Comparison of ENCODE assay signal across 19 cellular contexts in genomic region chr2:128474014-128474961, GRCh38.
DNase-seq lines count a peak whose midpoint lies in the region; ATAC-seq and TF ChIP-seq lines count a peak whose summit lies in the region.
"Had no signal": no experiment of that assay in that cellular context is flagged by ENCODE, and none has a peak within 500 bp of the region (broad histone marks: within the 10 kb centered on the region; RNA-seq: fewer than 3 reads in every experiment).

No MANE protein-coding gene starts in this region.

- H3K4me1 ChIP-seq in GM23248 (ENCODE audit: insufficient read depth) (peaks cover 12% of the 10 kb centered on the region), Loucy (ENCODE audit: insufficient read depth, low read length, poor library complexity, severe bottlenecking) (peaks cover 68% of the 10 kb centered on the region), hepatocyte (ENCODE audit: insufficient read depth) (peaks cover 14% of the 10 kb centered on the region)

- in situ Hi-C loops in GM23248 (cut with MboI) = no loop called here

- H3K4me3 ChIP-seq in GM23248 (peak overlapping the region; percentile 52; the same call in 1 of the 2 replicates), Loucy (ENCODE audit: low read length, poor library complexity, severe bottlenecking) (peak overlapping the region; percentile 68), hepatocyte (no peak overlapping the region), skin epidermis (no peak overlapping the region)
- H3K4me3 ChIP-seq: cardiac muscle cell, transverse colon had no signal

- H3K9me2 ChIP-seq in GM23248 (ENCODE audit: insufficient read depth) (no peaks in the 10 kb centered on the region), Loucy (replicated peaks; ENCODE audit: low read depth, low read length) (no peaks in the 10 kb centered on the region), hepatocyte (replicated peaks; ENCODE audit: insufficient read depth) (no peaks in the 10 kb centered on the region)

- H3K27me3 ChIP-seq in GM23248 (replicated peaks; ENCODE audit: insufficient read depth) = no peaks in the 10 kb centered on the region
- H3K27me3 ChIP-seq in Loucy (ENCODE audit: insufficient read depth, low read length, poor library complexity, severe bottlenecking) = no peaks in the 10 kb centered on the region
- H3K27me3 ChIP-seq in hepatocyte = no peaks in the 10 kb centered on the region
- H3K27me3 ChIP-seq: BE2C, cardiac muscle cell, transverse colon had no signal

- ATAC-seq in esophagus mucosa = no peak
- ATAC-seq: activated T-helper 17 cell treated with anti-CD3 and anti-CD28 coated beads, Interleukin-2, amount 50 U/mL, for 72 hours had no signal

- no peak for TF ChIP-seq CTCF in Loucy (conservative IDR thresholded peaks at IDR 0.05; ENCODE audit: low read length)
- no peak for TF ChIP-seq CTCF in hepatocyte (IDR thresholded peaks at IDR 0.05; ENCODE audit: poor library complexity)

- H3K36me3 ChIP-seq in GM23248 (ENCODE audit: low read depth) (no peaks in the 10 kb centered on the region), Loucy (ENCODE audit: insufficient read depth, low read length) (peaks cover 10% of the 10 kb centered on the region), hepatocyte (replicated peaks; ENCODE audit: insufficient read depth, low read depth) (no peaks in the 10 kb centered on the region)
- H3K36me3 ChIP-seq: BE2C, cardiac muscle cell, transverse colon had no signal

- H3K9ac ChIP-seq in GM23248 (no peak overlapping the region), Loucy (ENCODE audit: low read depth, low read length, poor library complexity, severe bottlenecking) (peak overlapping the region; percentile 95)

- H2AFZ ChIP-seq in GM23248 (peak overlapping the region; percentile 91; the same call in 1 of the 2 replicates), Loucy (ENCODE audit: low read length) (no peak overlapping the region), hepatocyte (no peak overlapping the region)

- H3F3A ChIP-seq in GM23248 (ENCODE audit: insufficient read depth) (no peaks in the 10 kb centered on the region), Loucy (ENCODE audit: low read depth) (peaks cover 25% of the 10 kb centered on the region)

- no peaks in the 10 kb centered on the region for H4K20me1 ChIP-seq in GM23248 (ENCODE audit: insufficient read depth)
- H4K20me1 ChIP-seq in Loucy (ENCODE audit: insufficient read depth, low read length, poor library complexity, severe bottlenecking) = no peaks in the 10 kb centered on the region
- H4K20me1 ChIP-seq in hepatocyte (ENCODE audit: insufficient read depth, poor library complexity, severe bottlenecking) = no peaks in the 10 kb centered on the region

- 74 to 84% methylated on average over 10 of the region's 10 CpGs for WGBS in GM23248 (ENCODE audit: low coverage in 1 of 2, low lambda C conversion rate in 2 of 2, missing lambda C conversion rate in 2 of 2), 2 experiments
- WGBS in hepatocyte (ENCODE audit: low lambda C conversion rate, missing lambda C conversion rate) = 89% methylated on average over 10 of the region's 10 CpGs

- no peaks in the 10 kb centered on the region for H3K79me2 ChIP-seq in GM23248 (ENCODE audit: insufficient read depth)
- H3K79me2 ChIP-seq in Loucy (ENCODE audit: insufficient read depth, low read length) = peaks cover 23% of the 10 kb centered on the region; the same call in 1 of the 2 replicates
- H3K79me2 ChIP-seq in hepatocyte = no peaks in the 10 kb centered on the region

- no peaks in the 10 kb centered on the region for H3K9me3 ChIP-seq in GM23248 (ENCODE audit: low read depth)
- H3K9me3 ChIP-seq in Loucy (ENCODE audit: insufficient read depth, low read depth, low read length) = peaks cover 15% of the 10 kb centered on the region; the same call in 1 of the 2 replicates
- peaks cover 2% of the 10 kb centered on the region for H3K9me3 ChIP-seq in hepatocyte (ENCODE audit: low read depth)
- H3K9me3 ChIP-seq: BE2C had no signal

- H3K4me2 ChIP-seq in GM23248 (ENCODE audit: unreplicated experiment) = peak overlapping the region; percentile 67
- H3K4me2 ChIP-seq in Loucy (ENCODE audit: low read depth, low read length, poor library complexity, severe bottlenecking) = peak overlapping the region; percentile 88
- H3K4me2 ChIP-seq in hepatocyte = no peak overlapping the region

- H3K27ac ChIP-seq in GM23248 (no peak overlapping the region), hepatocyte (peak overlapping the region; percentile 76), skin epidermis (peak overlapping the region in 15 of 21 experiments; percentile 6 to 79 (median 51))
- H3K27ac ChIP-seq: cardiac muscle cell had no signal

- DNase-seq in GM23248 (no peak), hepatocyte (ENCODE audit: low spot score) (no peak), NAMALWA (ENCODE audit: low spot score) (no peak), LoVo (ENCODE audit: low spot score) (no peak), UCSD-AML1 (lab: John Stamatoyannopoulos, UW; ENCODE audit: unreplicated experiment) (no peak)
- DNase-seq: activated CD4-positive, alpha-beta memory T cell treated with anti-CD3 and anti-CD28 coated beads, Interleukin-2, amount 10 ng/mL, durations not matched to agents 7 days and 5 days; effector memory CD4-positive, alpha-beta T cell; hypothalamus; NCI-H1694 treated with DMSO at 0.1 percent for 48 hours; NCI-H226; NK-92 treated with Interleukin-12 subunit alpha and Interleukin-12 subunit beta, amount 100 ng/mL, for 24 hours; RPMI8226; transverse colon had no signal

Comparison
In these comparisons a context has a peak if more than half of its experiments do, and no peak if none do; other contexts are left out.
1. H3K4me3 ChIP-seq: peak in GM23248 (single experiment) and Loucy (single experiment); none in hepatocyte (single experiment) and skin epidermis (0 of 7).